In the genomic region with DNA sequence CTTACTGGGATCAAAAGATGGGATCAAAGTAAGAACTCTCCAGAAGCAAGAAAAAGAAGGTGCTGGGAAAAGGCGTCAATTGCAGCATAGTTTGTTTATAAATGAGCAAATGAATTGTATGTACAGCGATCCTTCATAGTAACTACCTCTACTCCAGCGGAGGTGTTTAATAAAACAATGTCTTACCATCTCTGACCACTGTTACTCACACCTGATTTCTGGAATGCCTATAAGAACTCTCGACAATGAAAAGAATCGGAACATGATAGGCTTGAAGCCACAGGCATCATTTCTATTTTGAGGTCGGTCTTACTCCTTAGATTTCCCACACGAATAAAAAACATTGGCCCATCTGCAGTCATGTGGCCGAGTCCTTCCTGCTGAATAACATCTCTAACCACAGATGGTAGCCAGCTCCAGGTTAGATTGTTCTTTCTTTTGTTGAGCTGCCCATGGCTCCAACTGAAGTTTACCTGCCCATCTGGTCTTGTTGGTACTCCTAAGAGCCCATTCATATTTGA, we compare ENCODE assay signal across 21 cellular contexts.
"Had no signal": no experiment of that assay in that cellular context is flagged by ENCODE, and none has a peak within 500 bp of the region (broad histone marks: within the 10 kb centered on the region; RNA-seq: fewer than 3 reads in every experiment).

No MANE protein-coding gene starts in this region.

- H3K4me1 ChIP-seq: colonic mucosa, prostate gland, uterus had no signal

- H3K27me3 Mint-ChIP-seq: memory B cell; natural killer cell treated with Interleukin-12 subunit alpha and Interleukin-12 subunit beta and Interleukin-15 and Interleukin-18, amount 100 ng/mL, for 72 hours had no signal

- H3K36me3 Mint-ChIP-seq: memory B cell; mesothelial cell of epicardium; natural killer cell treated with Interleukin-12 subunit alpha and Interleukin-12 subunit beta and Interleukin-15 and Interleukin-18, amount 100 ng/mL, for 72 hours had no signal

- H3K4me3 ChIP-seq: colonic mucosa, hepatocyte, neural progenitor cell, prostate gland, skin epidermis, uterus had no signal

- ATAC-seq: left cardiac atrium; natural killer cell treated with Interleukin-12 subunit alpha and Interleukin-12 subunit beta and Interleukin-15 and Interleukin-18, amount 100 ng/mL, for 72 hours; sciatic nerve had no signal

- H3K9me3 ChIP-seq: colonic mucosa, prostate gland, uterus had no signal

- H3K4me3 Mint-ChIP-seq: endodermal cell; memory B cell; mesothelial cell of epicardium; natural killer cell treated with Interleukin-12 subunit alpha and Interleukin-12 subunit beta and Interleukin-15 and Interleukin-18, amount 100 ng/mL, for 72 hours; neural progenitor cell had no signal

- H3K27ac ChIP-seq: colonic mucosa, neural progenitor cell, parathyroid adenoma, skin epidermis, uterus had no signal

- DNase-seq: colonic mucosa; dermis blood vessel endothelial cell; endodermal cell; foreskin melanocyte; head of caudate nucleus; kidney; left cardiac atrium; nucleus accumbens; retina; stimulated activated naive CD4-positive, alpha-beta T cell treated with Interleukin-2 at 50 U/mL for 16 hours; trophoblast cell; uterus had no signal

- H3K27me3 ChIP-seq: colonic mucosa, hepatocyte, neural progenitor cell, uterus had no signal

- H3K36me3 ChIP-seq: colonic mucosa, neural progenitor cell, prostate gland, uterus had no signal

- H3K9me3 Mint-ChIP-seq: memory B cell; natural killer cell treated with Interleukin-12 subunit alpha and Interleukin-12 subunit beta and Interleukin-15 and Interleukin-18, amount 100 ng/mL, for 72 hours had no signal

- H3K27ac Mint-ChIP-seq: endodermal cell; memory B cell; natural killer cell treated with Interleukin-12 subunit alpha and Interleukin-12 subunit beta and Interleukin-15 and Interleukin-18, amount 100 ng/mL, for 72 hours; neural progenitor cell had no signal

- H3K4me1 Mint-ChIP-seq: neural progenitor cell had no signal
